Comparison of ENCODE assay signal across 1 cellular context in genomic region chr6:143064996-143065683, GRCh38.
TF ChIP-seq lines count a peak whose summit lies in the region.

No MANE protein-coding gene starts in this region.

TF ChIP-seq in HepG2, 621 proteins besides CTCF, POLR2A, EP300 and RAD21 (continued from another document and continues in another):
- no peak for TF ChIP-seq REST (IDR thresholded peaks at IDR 0.05; ENCODE audit: borderline replicate concordance in 1 of 2, low read depth in 1 of 2, low read length in 2 of 2)
- peak; percentile 90 for TF ChIP-seq CBFB (CRISPR knock-in tag; IDR thresholded peaks at IDR 0.05)
- no peak for TF ChIP-seq KDM5B (CRISPR knock-in tag; IDR thresholded peaks at IDR 0.05; ENCODE audit: borderline replicate concordance)
- TF ChIP-seq SETDB1 (CRISPR knock-in tag; IDR thresholded peaks at IDR 0.05; ENCODE audit: borderline replicate concordance) = 0 out of 2 replicates have a peak, but pooled peaks have one; percentile 10
- TF ChIP-seq ZNF564 (CRISPR knock-in tag; IDR thresholded peaks at IDR 0.05) = no peak
- TF ChIP-seq MIXL1 (CRISPR knock-in tag; IDR thresholded peaks at IDR 0.05) = peak; percentile 62; the same call in 1 of the 2 replicates
- TF ChIP-seq ZNF580 (CRISPR knock-in tag; IDR thresholded peaks at IDR 0.05; ENCODE audit: borderline replicate concordance, low read depth) = 0 out of 2 replicates have a peak, but pooled peaks have one; percentile 19
- TF ChIP-seq SMARCE1 (IDR thresholded peaks at IDR 0.05; ENCODE audit: borderline replicate concordance) = no peak
- TF ChIP-seq SP2 (CRISPR knock-in tag; IDR thresholded peaks at IDR 0.05) = no peak
- TF ChIP-seq ZNF281 (CRISPR knock-in tag; IDR thresholded peaks at IDR 0.05; ENCODE audit: borderline replicate concordance) = peak; percentile 30; the same call in 1 of the 2 replicates
- no peak for TF ChIP-seq ZNF7 (CRISPR knock-in tag; IDR thresholded peaks at IDR 0.05)
- TF ChIP-seq ZFX (CRISPR knock-in tag; IDR thresholded peaks at IDR 0.05; ENCODE audit: low read depth) = peak; percentile 25; the same call in 1 of the 2 replicates
- peak; percentile 26 for TF ChIP-seq YY1 (IDR thresholded peaks at IDR 0.05; ENCODE audit: insufficient read depth, insufficient replicate concordance, low read depth, low read length)
- TF ChIP-seq MEIS2 (CRISPR knock-in tag; IDR thresholded peaks at IDR 0.05) = no peak
- TF ChIP-seq ZNF331 (CRISPR knock-in tag; IDR thresholded peaks at IDR 0.05) = peak; percentile 82
- TF ChIP-seq FOXK1 (CRISPR knock-in tag; IDR thresholded peaks at IDR 0.05; ENCODE audit: borderline replicate concordance, low read depth) = peak; percentile 32; the same call in 1 of the 2 replicates
- no peak for TF ChIP-seq ZNF207 (IDR thresholded peaks at IDR 0.05; ENCODE audit: borderline replicate concordance)
- peak; percentile 37; the same call in 1 of the 2 replicates for TF ChIP-seq YEATS2 (CRISPR knock-in tag; IDR thresholded peaks at IDR 0.05; ENCODE audit: borderline replicate concordance)
- 0 out of 2 replicates have a peak, but pooled peaks have one; percentile 32 for TF ChIP-seq ZNF138 (CRISPR knock-in tag; IDR thresholded peaks at IDR 0.05; ENCODE audit: low read depth)
- TF ChIP-seq HMG20B (CRISPR knock-in tag; conservative IDR thresholded peaks at IDR 0.05) = peak; percentile 59; the same call in 1 of the 2 replicates
- TF ChIP-seq HMG20A (CRISPR knock-in tag; IDR thresholded peaks at IDR 0.05; ENCODE audit: borderline replicate concordance) = peak; percentile 30; the same call in 1 of the 2 replicates
- peak; percentile 59; the same call in 1 of the 2 replicates for TF ChIP-seq ZSCAN5A (CRISPR knock-in tag; IDR thresholded peaks at IDR 0.05; ENCODE audit: borderline replicate concordance)
- peak; percentile 78 for TF ChIP-seq NR2F6 (IDR thresholded peaks at IDR 0.05)
- peak; percentile 88 for TF ChIP-seq NR2F6 (CRISPR knock-in tag; IDR thresholded peaks at IDR 0.05)
- TF ChIP-seq SOX6 (IDR thresholded peaks at IDR 0.05) = no peak
- 0 out of 2 replicates have a peak, but pooled peaks have one; percentile 46 for TF ChIP-seq SOX6 (CRISPR knock-in tag; IDR thresholded peaks at IDR 0.05)
- peak; percentile 78 for TF ChIP-seq PATZ1 (CRISPR knock-in tag; IDR thresholded peaks at IDR 0.05)
- TF ChIP-seq NCOA2 (CRISPR knock-in tag; IDR thresholded peaks at IDR 0.05) = peak; percentile 91
- no peak for TF ChIP-seq MTERF4 (CRISPR knock-in tag; IDR thresholded peaks at IDR 0.05)
- peak; percentile 39; the same call in 1 of the 2 replicates for TF ChIP-seq HDAC2 (CRISPR knock-in tag; IDR thresholded peaks at IDR 0.05)
- peak; percentile 60 for TF ChIP-seq CEBPB (IDR thresholded peaks at IDR 0.05; ENCODE audit: borderline replicate concordance, low read depth, low read length)
- TF ChIP-seq PPARG (CRISPR knock-in tag; conservative IDR thresholded peaks at IDR 0.05) = 0 out of 2 replicates have a peak, but pooled peaks have one; percentile 21
- TF ChIP-seq SSRP1 (CRISPR knock-in tag; IDR thresholded peaks at IDR 0.05) = peak; percentile 57; the same call in 1 of the 2 replicates
- TF ChIP-seq ZNF792 (CRISPR knock-in tag; IDR thresholded peaks at IDR 0.05) = peak; percentile 81; the same call in 1 of the 2 replicates
- TF ChIP-seq ZNF547 (CRISPR knock-in tag; IDR thresholded peaks at IDR 0.05) = no peak
- TF ChIP-seq CAMTA2 (CRISPR knock-in tag; IDR thresholded peaks at IDR 0.05; ENCODE audit: borderline replicate concordance) = no peak
- peak; percentile 77 for TF ChIP-seq FOSL2 (CRISPR knock-in tag; IDR thresholded peaks at IDR 0.05)
- TF ChIP-seq ZGPAT (CRISPR knock-in tag; IDR thresholded peaks at IDR 0.05) = peak; percentile 49; the same call in 1 of the 2 replicates
- TF ChIP-seq ZBTB25 (CRISPR knock-in tag; IDR thresholded peaks at IDR 0.05) = peak; percentile 69; the same call in 1 of the 2 replicates
